ENCODE assay signal across 8 cellular contexts in genomic region chr16:87765473-87765775, GRCh38. TPM values are rescaled to one million over a fixed set of nuclear protein-coding genes. Genes with fewer than 3 reads are reported as not detected.
DNase-seq lines count a peak whose midpoint lies in the region; ATAC-seq and TF ChIP-seq lines count a peak whose summit lies in the region.

No MANE protein-coding gene starts in this region.

- peak overlapping the region; percentile 95 to 100 (median 99) for H3K4me3 Mint-ChIP-seq in naive thymus-derived CD4-positive, alpha-beta T cell

- peak overlapping the region; percentile 93 to 100 (median 99) for H3K27ac Mint-ChIP-seq in naive thymus-derived CD4-positive, alpha-beta T cell

- no peaks in the 10 kb centered on the region for H3K27me3 ChIP-seq in naive thymus-derived CD4-positive, alpha-beta T cell (ENCODE audit: control insufficient read depth in 2 of 2, insufficient read depth in 2 of 2, low read length in 2 of 2)
- no peaks in the 10 kb centered on the region for H3K27me3 ChIP-seq in upper lobe of right lung

- DNase-seq in activated CD4-positive, CD25-positive, alpha-beta regulatory T cell treated with anti-CD3 and anti-CD28 coated beads, Interleukin-2, amount 50 U/mL, for 72 hours = no peak
- DNase-seq in activated CD4-positive, alpha-beta T cell treated with anti-CD3 and anti-CD28 coated beads for 4 hours = peak; percentile 54 to 55
- DNase-seq in effector CD8-positive, alpha-beta T cell (lab: John Stamatoyannopoulos, UW) = peak; percentile 51
- DNase-seq in naive thymus-derived CD4-positive, alpha-beta T cell = peak in 6 of 9 donors; percentile 46 to 70 (median 57)
- DNase-seq in upper lobe of right lung = peak; percentile 67
- DNase-seq in NCI-H1436 (lab: John Stamatoyannopoulos, UW) = no peak

- H3K4me3 ChIP-seq in naive thymus-derived CD4-positive, alpha-beta T cell (ENCODE audit: low read length) = peak overlapping the region; percentile 71
- H3K4me3 ChIP-seq in upper lobe of right lung = peak overlapping the region; percentile 97

- peaks cover 25 to 45% of the 10 kb centered on the region in 2 donors for H3K4me1 ChIP-seq in naive thymus-derived CD4-positive, alpha-beta T cell (ENCODE audit: control insufficient read depth in 2 of 2, insufficient read depth in 2 of 2, low read length in 2 of 2)
- peaks cover 16% of the 10 kb centered on the region for H3K4me1 ChIP-seq in upper lobe of right lung

- no peak for TF ChIP-seq CTCF in upper lobe of right lung (IDR thresholded peaks at IDR 0.05)

- H3K36me3 ChIP-seq in naive thymus-derived CD4-positive, alpha-beta T cell (ENCODE audit: control insufficient read depth in 2 of 3, insufficient read depth in 3 of 3, low read length in 3 of 3) = peaks cover 0 to 40% (median 5%) of the 10 kb centered on the region in 3 experiments
- H3K36me3 ChIP-seq in upper lobe of right lung = peaks cover 15% of the 10 kb centered on the region

- CTCF ChIA-PET in naive thymus-derived CD4-positive, alpha-beta T cell (lab: Charles Lee) = interaction anchor here (0.5 to 1.9 kb wide), 5 partner anchors 14 to 1202 kb away, joined by 3 to 6 read pairs (median 3); no protein-coding TSS in a partner anchor

- peak; percentile 46 to 54 for ATAC-seq in activated CD4-positive, CD25-positive, alpha-beta regulatory T cell treated with anti-CD3 and anti-CD28 coated beads, Interleukin-2, amount 50 U/mL, for 24 hours
- ATAC-seq in HG03432 (IDR thresholded peaks at IDR 0.05; ENCODE audit: unreplicated experiment) (peak; percentile 52), upper lobe of right lung (peak; percentile 50)
- peak; percentile 74 for ATAC-seq in naive thymus-derived CD4-positive, alpha-beta T cell

- H3K27ac ChIP-seq in naive thymus-derived CD4-positive, alpha-beta T cell (ENCODE audit: low read depth, low read length) = peak overlapping the region; percentile 93
- peak overlapping the region; percentile 94 for H3K27ac ChIP-seq in upper lobe of right lung

- peaks cover 24 to 51% (median 41%) of the 10 kb centered on the region in 7 donors for H3K4me1 Mint-ChIP-seq in naive thymus-derived CD4-positive, alpha-beta T cell

- H3K27me3 Mint-ChIP-seq in naive thymus-derived CD4-positive, alpha-beta T cell = no peaks in the 10 kb centered on the region

- H3K9me3 ChIP-seq in naive thymus-derived CD4-positive, alpha-beta T cell (ENCODE audit: control insufficient read depth in 2 of 3, low read length in 3 of 3) = no peaks in the 10 kb centered on the region
- no peaks in the 10 kb centered on the region for H3K9me3 ChIP-seq in upper lobe of right lung

- peaks cover 0 to 25% (median 12%) of the 10 kb centered on the region in 5 donors for H3K36me3 Mint-ChIP-seq in naive thymus-derived CD4-positive, alpha-beta T cell

- POLR2A ChIA-PET in naive thymus-derived CD4-positive, alpha-beta T cell (lab: Charles Lee) = interaction anchor here (0.8 to 3.8 kb wide), 14 partner anchors 9 to 1202 kb away, joined by 3 to 23 read pairs (median 4); partner anchors contain the start of gene SLC7A5

- no peaks in the 10 kb centered on the region for H3K9me3 Mint-ChIP-seq in naive thymus-derived CD4-positive, alpha-beta T cell

- intact Hi-C loops in naive thymus-derived CD4-positive, alpha-beta T cell (cut with micrococcal nuclease) = loop anchor here (1.0 to 10.0 kb wide), 9 partner anchors 14 to 1202 kb away; partner anchors contain the start of genes C16orf95 (in 1 of the 2), FOXC2 (in 1 of the 2), ZC3H18 (in 1 of the 2) and ZCCHC14 (in 1 of the 2)
- intact Hi-C loops in upper lobe of right lung (cut with DNase I) = no loop called here

RNA-seq across cellular contexts. Expression of gene KLHDC4, which starts 0.4 kb away (rescaled TPM):
- 100 to 1,000 TPM in 2 of 5 experiments, 10 to 100 TPM in 3; 82.9 to 110 (median 85.3) TPM for total RNA-seq in naive thymus-derived CD4-positive, alpha-beta T cell
- polyA plus RNA-seq in naive thymus-derived CD4-positive, alpha-beta T cell = 10 to 100 TPM; 20.0 to 29.6 TPM
- 38.8 TPM for total RNA-seq in upper lobe of right lung

Comparison
In these comparisons a context has a peak if more than half of its experiments do, and no peak if none do; other contexts are left out.
1. DNase-seq: peak in activated CD4-positive, alpha-beta T cell treated with anti-CD3 and anti-CD28 coated beads for 4 hours (2 of 2), effector CD8-positive, alpha-beta T cell (single experiment), naive thymus-derived CD4-positive, alpha-beta T cell (6 of 9) and upper lobe of right lung (single experiment); none in activated CD4-positive, CD25-positive, alpha-beta regulatory T cell treated with anti-CD3 and anti-CD28 coated beads, Interleukin-2, amount 50 U/mL, for 72 hours (single experiment) and NCI-H1436 (single experiment).
2. Peak in every context shown above with its lines, with median percentiles within 50 percentile points of each other: ATAC-seq.